Comparison of ENCODE assay signal across 1 cellular context in the genomic region with DNA sequence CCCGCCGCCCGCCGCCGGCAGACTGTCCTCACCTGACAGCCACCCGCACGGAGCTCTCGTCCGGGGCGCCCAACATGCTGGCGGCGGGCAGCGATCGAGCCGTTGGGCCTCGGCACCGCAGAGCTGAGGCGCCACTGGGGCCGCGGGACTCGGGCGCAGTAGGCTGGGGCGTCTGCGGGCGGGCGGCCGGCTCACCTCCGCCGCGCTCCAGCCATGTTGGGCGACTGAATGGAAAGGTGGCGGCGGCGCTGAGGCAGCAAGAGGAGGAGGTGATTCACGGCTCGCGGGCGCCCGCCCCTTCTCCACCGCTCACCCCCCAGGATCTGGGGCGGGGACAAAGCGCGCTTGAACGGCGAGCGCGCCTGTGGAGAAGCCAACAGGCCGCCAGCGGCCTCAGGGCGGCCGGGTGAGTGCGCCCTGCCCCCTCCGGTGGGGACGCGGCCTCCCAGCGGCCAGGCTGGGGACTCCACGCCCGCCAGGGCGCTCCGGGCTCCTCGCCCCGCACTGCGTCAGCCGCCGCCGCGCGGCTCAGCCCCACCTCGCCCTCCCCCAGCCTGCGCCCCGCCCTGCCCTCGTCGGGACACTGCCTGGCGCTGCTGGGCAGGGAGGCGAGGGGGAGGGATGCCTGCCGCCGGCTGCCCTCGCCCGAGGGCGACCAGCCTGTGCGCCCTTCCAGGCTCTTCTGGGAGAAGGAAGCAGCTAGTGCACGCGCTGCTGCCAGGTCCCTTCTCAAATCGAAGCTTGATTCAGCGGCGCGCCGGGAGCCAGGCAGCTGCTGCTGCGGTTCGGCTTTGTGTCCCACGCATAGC.
TF ChIP-seq lines count a peak whose summit lies in the region.

A gene with protein sequence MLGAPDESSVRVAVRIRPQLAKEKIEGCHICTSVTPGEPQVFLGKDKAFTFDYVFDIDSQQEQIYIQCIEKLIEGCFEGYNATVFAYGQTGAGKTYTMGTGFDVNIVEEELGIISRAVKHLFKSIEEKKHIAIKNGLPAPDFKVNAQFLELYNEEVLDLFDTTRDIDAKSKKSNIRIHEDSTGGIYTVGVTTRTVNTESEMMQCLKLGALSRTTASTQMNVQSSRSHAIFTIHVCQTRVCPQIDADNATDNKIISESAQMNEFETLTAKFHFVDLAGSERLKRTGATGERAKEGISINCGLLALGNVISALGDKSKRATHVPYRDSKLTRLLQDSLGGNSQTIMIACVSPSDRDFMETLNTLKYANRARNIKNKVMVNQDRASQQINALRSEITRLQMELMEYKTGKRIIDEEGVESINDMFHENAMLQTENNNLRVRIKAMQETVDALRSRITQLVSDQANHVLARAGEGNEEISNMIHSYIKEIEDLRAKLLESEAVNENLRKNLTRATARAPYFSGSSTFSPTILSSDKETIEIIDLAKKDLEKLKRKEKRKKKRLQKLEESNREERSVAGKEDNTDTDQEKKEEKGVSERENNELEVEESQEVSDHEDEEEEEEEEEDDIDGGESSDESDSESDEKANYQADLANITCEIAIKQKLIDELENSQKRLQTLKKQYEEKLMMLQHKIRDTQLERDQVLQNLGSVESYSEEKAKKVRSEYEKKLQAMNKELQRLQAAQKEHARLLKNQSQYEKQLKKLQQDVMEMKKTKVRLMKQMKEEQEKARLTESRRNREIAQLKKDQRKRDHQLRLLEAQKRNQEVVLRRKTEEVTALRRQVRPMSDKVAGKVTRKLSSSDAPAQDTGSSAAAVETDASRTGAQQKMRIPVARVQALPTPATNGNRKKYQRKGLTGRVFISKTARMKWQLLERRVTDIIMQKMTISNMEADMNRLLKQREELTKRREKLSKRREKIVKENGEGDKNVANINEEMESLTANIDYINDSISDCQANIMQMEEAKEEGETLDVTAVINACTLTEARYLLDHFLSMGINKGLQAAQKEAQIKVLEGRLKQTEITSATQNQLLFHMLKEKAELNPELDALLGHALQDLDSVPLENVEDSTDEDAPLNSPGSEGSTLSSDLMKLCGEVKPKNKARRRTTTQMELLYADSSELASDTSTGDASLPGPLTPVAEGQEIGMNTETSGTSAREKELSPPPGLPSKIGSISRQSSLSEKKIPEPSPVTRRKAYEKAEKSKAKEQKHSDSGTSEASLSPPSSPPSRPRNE (N-terminal part only) (minus strand): TSS at position 226 of the 809 bp plus-strand sequence. CDS start 150 bp downstream, at position 76.

TF ChIP-seq in A549, 52 proteins besides CTCF, POLR2A, EP300 and RAD21 (continued from another document):
- TF ChIP-seq, protein P1, sequence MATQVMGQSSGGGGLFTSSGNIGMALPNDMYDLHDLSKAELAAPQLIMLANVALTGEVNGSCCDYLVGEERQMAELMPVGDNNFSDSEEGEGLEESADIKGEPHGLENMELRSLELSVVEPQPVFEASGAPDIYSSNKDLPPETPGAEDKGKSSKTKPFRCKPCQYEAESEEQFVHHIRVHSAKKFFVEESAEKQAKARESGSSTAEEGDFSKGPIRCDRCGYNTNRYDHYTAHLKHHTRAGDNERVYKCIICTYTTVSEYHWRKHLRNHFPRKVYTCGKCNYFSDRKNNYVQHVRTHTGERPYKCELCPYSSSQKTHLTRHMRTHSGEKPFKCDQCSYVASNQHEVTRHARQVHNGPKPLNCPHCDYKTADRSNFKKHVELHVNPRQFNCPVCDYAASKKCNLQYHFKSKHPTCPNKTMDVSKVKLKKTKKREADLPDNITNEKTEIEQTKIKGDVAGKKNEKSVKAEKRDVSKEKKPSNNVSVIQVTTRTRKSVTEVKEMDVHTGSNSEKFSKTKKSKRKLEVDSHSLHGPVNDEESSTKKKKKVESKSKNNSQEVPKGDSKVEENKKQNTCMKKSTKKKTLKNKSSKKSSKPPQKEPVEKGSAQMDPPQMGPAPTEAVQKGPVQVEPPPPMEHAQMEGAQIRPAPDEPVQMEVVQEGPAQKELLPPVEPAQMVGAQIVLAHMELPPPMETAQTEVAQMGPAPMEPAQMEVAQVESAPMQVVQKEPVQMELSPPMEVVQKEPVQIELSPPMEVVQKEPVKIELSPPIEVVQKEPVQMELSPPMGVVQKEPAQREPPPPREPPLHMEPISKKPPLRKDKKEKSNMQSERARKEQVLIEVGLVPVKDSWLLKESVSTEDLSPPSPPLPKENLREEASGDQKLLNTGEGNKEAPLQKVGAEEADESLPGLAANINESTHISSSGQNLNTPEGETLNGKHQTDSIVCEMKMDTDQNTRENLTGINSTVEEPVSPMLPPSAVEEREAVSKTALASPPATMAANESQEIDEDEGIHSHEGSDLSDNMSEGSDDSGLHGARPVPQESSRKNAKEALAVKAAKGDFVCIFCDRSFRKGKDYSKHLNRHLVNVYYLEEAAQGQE (IDR thresholded peaks at IDR 0.05): no peak
- TF ChIP-seq MYC (IDR thresholded peaks at IDR 0.05; ENCODE audit: borderline replicate concordance, low read length): peak; percentile 58; the same call in 1 of the 2 replicates
- TF ChIP-seq NR3C1 (IDR thresholded peaks at IDR 0.05): no peak
- TF ChIP-seq, protein P2, sequence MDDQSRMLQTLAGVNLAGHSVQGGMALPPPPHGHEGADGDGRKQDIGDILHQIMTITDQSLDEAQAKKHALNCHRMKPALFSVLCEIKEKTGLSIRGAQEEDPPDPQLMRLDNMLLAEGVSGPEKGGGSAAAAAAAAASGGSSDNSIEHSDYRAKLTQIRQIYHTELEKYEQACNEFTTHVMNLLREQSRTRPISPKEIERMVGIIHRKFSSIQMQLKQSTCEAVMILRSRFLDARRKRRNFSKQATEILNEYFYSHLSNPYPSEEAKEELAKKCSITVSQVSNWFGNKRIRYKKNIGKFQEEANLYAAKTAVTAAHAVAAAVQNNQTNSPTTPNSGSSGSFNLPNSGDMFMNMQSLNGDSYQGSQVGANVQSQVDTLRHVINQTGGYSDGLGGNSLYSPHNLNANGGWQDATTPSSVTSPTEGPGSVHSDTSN (IDR thresholded peaks at IDR 0.05): peak; percentile 48; the same call in 1 of the 2 replicates
- TF ChIP-seq ESRRA (IDR thresholded peaks at IDR 0.05; ENCODE audit: borderline replicate concordance, low read length): no peak
- TF ChIP-seq, protein P3, sequence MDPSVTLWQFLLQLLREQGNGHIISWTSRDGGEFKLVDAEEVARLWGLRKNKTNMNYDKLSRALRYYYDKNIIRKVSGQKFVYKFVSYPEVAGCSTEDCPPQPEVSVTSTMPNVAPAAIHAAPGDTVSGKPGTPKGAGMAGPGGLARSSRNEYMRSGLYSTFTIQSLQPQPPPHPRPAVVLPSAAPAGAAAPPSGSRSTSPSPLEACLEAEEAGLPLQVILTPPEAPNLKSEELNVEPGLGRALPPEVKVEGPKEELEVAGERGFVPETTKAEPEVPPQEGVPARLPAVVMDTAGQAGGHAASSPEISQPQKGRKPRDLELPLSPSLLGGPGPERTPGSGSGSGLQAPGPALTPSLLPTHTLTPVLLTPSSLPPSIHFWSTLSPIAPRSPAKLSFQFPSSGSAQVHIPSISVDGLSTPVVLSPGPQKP (IDR thresholded peaks at IDR 0.05; ENCODE audit: low read depth, low read length): no peak
- no peak for TF ChIP-seq ZNF302 (CRISPR knock-in tag; IDR thresholded peaks at IDR 0.05)
- TF ChIP-seq EHF (CRISPR knock-in tag; IDR thresholded peaks at IDR 0.05): no peak
- TF ChIP-seq CEBPB (IDR thresholded peaks at IDR 0.05): no peak
- no peak for TF ChIP-seq NPAS2 (CRISPR knock-in tag; IDR thresholded peaks at IDR 0.05; ENCODE audit: borderline replicate concordance)
- TF ChIP-seq NFE2L2 (conservative IDR thresholded peaks at IDR 0.05; ENCODE audit: low read length): no peak
- TF ChIP-seq EHMT2 (IDR thresholded peaks at IDR 0.05; ENCODE audit: low read depth): no peak
- no peak for TF ChIP-seq JUNB (IDR thresholded peaks at IDR 0.05)
- peak; percentile 85 for TF ChIP-seq PHF8 (IDR thresholded peaks at IDR 0.05; ENCODE audit: borderline replicate concordance, low read depth)
- no peak for TF ChIP-seq CHD4 (IDR thresholded peaks at IDR 0.05; ENCODE audit: borderline replicate concordance)
- no peak for TF ChIP-seq HOXA7 (CRISPR knock-in tag; IDR thresholded peaks at IDR 0.05)
- TF ChIP-seq SMC3 (IDR thresholded peaks at IDR 0.05): peak; percentile 61
- no peak for TF ChIP-seq FOXS1 (CRISPR knock-in tag; IDR thresholded peaks at IDR 0.05)
- no peak for TF ChIP-seq CBX8 (IDR thresholded peaks at IDR 0.05)
- TF ChIP-seq RARB (CRISPR knock-in tag; IDR thresholded peaks at IDR 0.05): no peak
- TF ChIP-seq, protein P4, sequence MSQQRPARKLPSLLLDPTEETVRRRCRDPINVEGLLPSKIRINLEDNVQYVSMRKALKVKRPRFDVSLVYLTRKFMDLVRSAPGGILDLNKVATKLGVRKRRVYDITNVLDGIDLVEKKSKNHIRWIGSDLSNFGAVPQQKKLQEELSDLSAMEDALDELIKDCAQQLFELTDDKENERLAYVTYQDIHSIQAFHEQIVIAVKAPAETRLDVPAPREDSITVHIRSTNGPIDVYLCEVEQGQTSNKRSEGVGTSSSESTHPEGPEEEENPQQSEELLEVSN (IDR thresholded peaks at IDR 0.05; ENCODE audit: borderline replicate concordance, low read depth): peak; percentile 75
- TF ChIP-seq HEYL (CRISPR knock-in tag; IDR thresholded peaks at IDR 0.05): no peak
- TF ChIP-seq MAZ (IDR thresholded peaks at IDR 0.05; ENCODE audit: borderline replicate concordance, low read depth, low read length): no peak
- peak; percentile 78 for TF ChIP-seq MAFK (IDR thresholded peaks at IDR 0.05; ENCODE audit: partially characterized antibody)
- TF ChIP-seq TP53 (CRISPR knock-in tag; IDR thresholded peaks at IDR 0.05): no peak
- TF ChIP-seq GATA3 (IDR thresholded peaks at IDR 0.05; ENCODE audit: borderline replicate concordance): peak; percentile 9; the same call in 1 of the 2 replicates
- TF ChIP-seq FOSL2 (IDR thresholded peaks at IDR 0.05): no peak
- peak; percentile 83 for TF ChIP-seq FOSL2 (CRISPR knock-in tag; IDR thresholded peaks at IDR 0.05)
- no peak for TF ChIP-seq POLR2AphosphoS2 (conservative IDR thresholded peaks at IDR 0.05; ENCODE audit: low read length)
- TF ChIP-seq TFCP2L1 (CRISPR knock-in tag; IDR thresholded peaks at IDR 0.05): 0 out of 2 replicates have a peak, but pooled peaks have one; percentile 35
- TF ChIP-seq, protein P5, sequence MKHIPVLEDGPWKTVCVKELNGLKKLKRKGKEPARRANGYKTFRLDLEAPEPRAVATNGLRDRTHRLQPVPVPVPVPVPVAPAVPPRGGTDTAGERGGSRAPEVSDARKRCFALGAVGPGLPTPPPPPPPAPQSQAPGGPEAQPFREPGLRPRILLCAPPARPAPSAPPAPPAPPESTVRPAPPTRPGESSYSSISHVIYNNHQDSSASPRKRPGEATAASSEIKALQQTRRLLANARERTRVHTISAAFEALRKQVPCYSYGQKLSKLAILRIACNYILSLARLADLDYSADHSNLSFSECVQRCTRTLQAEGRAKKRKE (CRISPR knock-in tag; IDR thresholded peaks at IDR 0.05; ENCODE audit: low read depth): 0 out of 2 replicates have a peak, but pooled peaks have one; percentile 7
- TF ChIP-seq, protein P6, sequence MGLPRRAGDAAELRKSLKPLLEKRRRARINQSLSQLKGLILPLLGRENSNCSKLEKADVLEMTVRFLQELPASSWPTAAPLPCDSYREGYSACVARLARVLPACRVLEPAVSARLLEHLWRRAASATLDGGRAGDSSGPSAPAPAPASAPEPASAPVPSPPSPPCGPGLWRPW (IDR thresholded peaks at IDR 0.05): no peak
- no peak for TF ChIP-seq ZC3H11A (IDR thresholded peaks at IDR 0.05)
- no peak for TF ChIP-seq RFX5 (IDR thresholded peaks at IDR 0.05)
- no peak for TF ChIP-seq ZFP36 (IDR thresholded peaks at IDR 0.05; ENCODE audit: borderline replicate concordance, partially characterized antibody)
